Comparison of ENCODE assay signal across 1 cellular context in the genomic region with DNA sequence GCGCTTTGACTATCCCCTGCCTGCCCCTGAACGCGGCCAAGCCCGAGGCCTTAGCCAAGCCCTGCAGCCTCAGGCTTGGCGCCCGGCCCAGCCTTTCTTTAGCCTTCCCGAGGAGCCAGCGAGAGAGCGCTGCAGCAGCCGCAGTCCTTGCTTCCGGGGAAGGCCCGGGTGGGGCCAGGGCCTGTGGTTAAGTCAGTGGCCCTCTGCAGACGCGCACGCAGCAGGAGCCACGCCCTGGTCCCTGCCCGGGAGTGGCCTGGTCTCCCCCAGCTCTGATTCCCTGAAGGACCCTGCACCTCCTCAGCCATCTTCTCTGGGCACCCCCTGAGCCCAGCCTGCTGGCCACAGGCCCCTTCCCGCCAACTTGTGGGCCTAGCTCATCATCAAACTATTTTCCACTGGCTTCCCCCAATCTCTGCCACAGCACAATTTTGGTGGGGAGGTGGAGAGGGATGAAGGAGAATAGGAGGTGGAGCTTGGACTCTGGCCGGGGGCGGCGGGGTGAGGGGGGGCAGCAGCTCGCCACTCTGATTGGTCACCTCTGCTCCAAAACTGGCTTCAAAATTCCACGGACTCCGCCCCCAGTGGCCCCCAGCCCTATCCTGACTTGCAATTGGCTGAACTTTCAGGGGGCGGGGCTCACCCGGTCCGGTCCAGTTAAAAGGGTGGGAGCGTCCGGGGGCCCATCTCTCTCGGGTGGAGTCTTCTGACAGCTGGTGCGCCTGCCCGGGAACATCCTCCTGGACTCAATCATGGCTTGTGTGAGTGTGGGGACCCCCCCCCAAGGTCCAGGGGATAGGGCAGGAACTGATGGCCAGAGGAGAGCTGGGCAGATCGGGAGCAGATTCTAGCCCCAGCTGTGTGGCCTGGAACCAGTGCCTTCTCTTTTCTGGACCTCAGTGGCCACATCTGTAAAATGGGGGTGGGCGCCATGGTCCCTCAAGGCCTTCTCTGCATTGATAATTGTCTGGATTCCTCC.
TF ChIP-seq lines count a peak whose summit lies in the region.

A gene (plus strand): TSS at position 686 of the 979 bp plus-strand sequence. CDS start 67 bp downstream, at position 753.

TF ChIP-seq in K562, 482 proteins besides CTCF, POLR2A, EP300 and RAD21 (continued from another document):
- TF ChIP-seq, protein P1, sequence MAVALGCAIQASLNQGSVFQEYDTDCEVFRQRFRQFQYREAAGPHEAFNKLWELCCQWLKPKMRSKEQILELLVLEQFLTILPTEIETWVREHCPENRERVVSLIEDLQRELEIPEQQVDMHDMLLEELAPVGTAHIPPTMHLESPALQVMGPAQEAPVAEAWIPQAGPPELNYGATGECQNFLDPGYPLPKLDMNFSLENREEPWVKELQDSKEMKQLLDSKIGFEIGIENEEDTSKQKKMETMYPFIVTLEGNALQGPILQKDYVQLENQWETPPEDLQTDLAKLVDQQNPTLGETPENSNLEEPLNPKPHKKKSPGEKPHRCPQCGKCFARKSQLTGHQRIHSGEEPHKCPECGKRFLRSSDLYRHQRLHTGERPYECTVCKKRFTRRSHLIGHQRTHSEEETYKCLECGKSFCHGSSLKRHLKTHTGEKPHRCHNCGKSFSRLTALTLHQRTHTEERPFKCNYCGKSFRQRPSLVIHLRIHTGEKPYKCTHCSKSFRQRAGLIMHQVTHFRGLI (CRISPR knock-in tag; IDR thresholded peaks at IDR 0.05): no peak
